8 cellular contexts compared by ENCODE assay signal in genomic region chr9:129697111-129697955, GRCh38. TPM values are rescaled to one million over a fixed set of nuclear protein-coding genes. Genes with fewer than 3 reads are reported as not detected.
A peak's percentile ranks its signal among the peaks of the same experiment; 100 is the strongest.
DNase-seq lines count a peak whose midpoint lies in the region; ATAC-seq and TF ChIP-seq lines count a peak whose summit lies in the region.

No MANE protein-coding gene starts in this region.

- H3K4me1 ChIP-seq in ascending aorta, result peaks cover 26 to 48% of the 10 kb centered on the region in 2 donors

- H3K4me3 ChIP-seq in ascending aorta, result peak overlapping the region; percentile 47 to 51
- H3K4me3 ChIP-seq in iPS-18c (ENCODE audit: insufficient read depth, low read depth, low read length), result peak overlapping the region; percentile 67

- peak overlapping the region; percentile 68 for H3K27ac ChIP-seq in C4-2B
- peak overlapping the region; percentile 94 to 97 for H3K27ac ChIP-seq in ascending aorta

- intact Hi-C loops in ascending aorta (cut with DNase I), result loop anchor here (2.0 kb wide), 1 partner anchor 31 kb away; no protein-coding TSS in a partner anchor

- no peaks in the 10 kb centered on the region for H3K27me3 ChIP-seq in ascending aorta

- ATAC-seq in HG02885 (IDR thresholded peaks at IDR 0.05; ENCODE audit: poor library complexity, unreplicated experiment) (no peak), HG03108 (IDR thresholded peaks at IDR 0.05; ENCODE audit: unreplicated experiment) (no peak)

- H3K36me3 ChIP-seq in ascending aorta, result peaks cover 0 to 3% of the 10 kb centered on the region in 2 donors

- no peaks in the 10 kb centered on the region for H3K9me3 ChIP-seq in ascending aorta
- no peaks in the 10 kb centered on the region for H3K9me3 ChIP-seq in iPS-18c (ENCODE audit: control insufficient read depth, insufficient read depth, low read length)

- TF ChIP-seq CTCF in C4-2B (conservative IDR thresholded peaks at IDR 0.05), result no peak
- peak in 1 of 3 experiments; percentile 12 for TF ChIP-seq CTCF in ascending aorta (IDR thresholded peaks at IDR 0.05)

- DNase-seq in NCI-H69 (lab: John Stamatoyannopoulos, UW) (peak; percentile 77), ascending aorta (ENCODE audit: low spot score in 2 of 2) (peak; percentile 46 to 92), SW 1271 (lab: John Stamatoyannopoulos, UW) (no peak)
- DNase-seq in stimulated activated CD4-positive, alpha-beta T cell treated with anti-CD3 and anti-CD28 coated beads, Interleukin-2, amount 100 ng/mL, for 48 hours, result peak; percentile 34 to 51

RNA-seq across cellular contexts. Expression of gene PRRX2, which starts 31.9 kb away (rescaled TPM):
- 112 TPM for total RNA-seq in ascending aorta

RNA-seq across cellular contexts. Expression of gene ASB6, which starts 55.4 kb away (rescaled TPM):
- 29.7 TPM for total RNA-seq in ascending aorta

RNA-seq across cellular contexts. Expression of gene PTGES, which starts 55.5 kb away (rescaled TPM):
- 8.9 TPM for total RNA-seq in ascending aorta

Comparison
In these comparisons a context has a peak if more than half of its experiments do, and no peak if none do; other contexts are left out.
1. DNase-seq: peak in NCI-H69 (single experiment), ascending aorta (2 of 2) and stimulated activated CD4-positive, alpha-beta T cell treated with anti-CD3 and anti-CD28 coated beads, Interleukin-2, amount 100 ng/mL, for 48 hours (2 of 2); none in SW 1271 (0 of 2).